In the genomic region with DNA sequence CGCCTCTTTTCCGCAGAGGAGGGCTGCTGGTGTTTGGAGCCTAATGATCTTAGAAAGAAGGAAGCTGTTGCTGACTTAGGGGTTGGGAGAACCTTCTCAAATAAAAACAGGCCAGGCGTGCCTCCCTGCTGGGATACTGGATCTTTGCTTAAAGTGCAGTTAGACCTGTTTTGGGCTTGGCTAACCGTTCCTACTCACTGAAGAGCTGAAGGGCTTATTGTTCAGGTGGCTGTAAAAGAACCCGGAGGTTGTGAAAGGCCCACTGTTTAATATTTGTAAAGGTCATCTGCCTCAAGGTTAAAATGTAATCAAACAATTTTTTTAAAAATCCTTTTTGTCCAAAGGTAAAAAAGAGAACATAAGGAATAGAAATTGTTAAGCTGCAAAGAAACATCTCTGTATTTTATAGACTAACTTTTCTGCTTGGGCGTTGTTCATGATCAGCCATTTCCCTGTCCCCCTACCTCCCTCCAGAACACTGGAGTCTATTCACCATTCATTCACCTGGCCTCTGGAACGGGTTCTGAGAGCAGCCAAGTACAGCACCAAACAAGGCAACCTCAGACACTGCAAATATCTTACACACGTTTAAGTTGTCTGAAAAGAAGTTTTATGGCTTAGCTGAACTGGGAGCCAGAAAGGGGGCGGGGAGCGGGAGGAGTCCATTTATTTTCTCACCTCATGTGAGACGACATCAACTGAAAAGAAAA, we compare ENCODE assay signal across 1 cellular context.
A peak's percentile ranks its signal among the peaks of the same experiment; 100 is the strongest.
TF ChIP-seq lines count a peak whose summit lies in the region.

No MANE protein-coding gene starts in this region.

TF ChIP-seq in HepG2, 621 proteins besides CTCF, POLR2A, EP300 and RAD21 (continued from another document and continues in another):
- TF ChIP-seq ZBTB25 (CRISPR knock-in tag; IDR thresholded peaks at IDR 0.05) (no peak), ZNF264 (CRISPR knock-in tag; IDR thresholded peaks at IDR 0.05) (peak; percentile 71; the same call in 1 of the 2 replicates), RELA (CRISPR knock-in tag; IDR thresholded peaks at IDR 0.05) (no peak), NCOR1 (IDR thresholded peaks at IDR 0.05; ENCODE audit: borderline replicate concordance, low read length) (peak; percentile 62), ZNF383 (CRISPR knock-in tag; IDR thresholded peaks at IDR 0.05; ENCODE audit: borderline replicate concordance) (no peak), ZMYM2 (CRISPR knock-in tag; IDR thresholded peaks at IDR 0.05) (no peak), SALL2 (CRISPR knock-in tag; IDR thresholded peaks at IDR 0.05) (no peak), PCBP1 (IDR thresholded peaks at IDR 0.05; ENCODE audit: borderline replicate concordance, low read depth, low read length) (no peak), ZBTB46 (CRISPR knock-in tag; IDR thresholded peaks at IDR 0.05; ENCODE audit: borderline replicate concordance) (no peak; the same call in 1 of the 2 replicates), ZNF232 (CRISPR knock-in tag; IDR thresholded peaks at IDR 0.05; ENCODE audit: borderline replicate concordance) (no peak), ZNF543 (CRISPR knock-in tag; IDR thresholded peaks at IDR 0.05) (0 out of 2 replicates have a peak, but pooled peaks have one; percentile 27), ZFY (CRISPR knock-in tag; IDR thresholded peaks at IDR 0.05) (peak; percentile 61), TFE3 (CRISPR knock-in tag; IDR thresholded peaks at IDR 0.05) (0 out of 2 replicates have a peak, but pooled peaks have one; percentile 7), SRSF9 (IDR thresholded peaks at IDR 0.05; ENCODE audit: borderline replicate concordance, insufficient read depth, low read depth, low read length, poor library complexity, severe bottlenecking) (no peak), HNRNPUL1 (IDR thresholded peaks at IDR 0.05; ENCODE audit: low read depth, low read length) (no peak), ZNF780A (CRISPR knock-in tag; IDR thresholded peaks at IDR 0.05) (no peak), ZNF17 (CRISPR knock-in tag; IDR thresholded peaks at IDR 0.05) (no peak), ZNF766 (CRISPR knock-in tag; IDR thresholded peaks at IDR 0.05; ENCODE audit: borderline replicate concordance) (no peak), KMT2A (CRISPR knock-in tag; IDR thresholded peaks at IDR 0.05) (no peak), REXO4 (CRISPR knock-in tag; IDR thresholded peaks at IDR 0.05; ENCODE audit: borderline replicate concordance) (no peak), MIER3 (CRISPR knock-in tag; IDR thresholded peaks at IDR 0.05; ENCODE audit: borderline replicate concordance) (peak; percentile 33; the same call in 1 of the 2 replicates), HNRNPK (IDR thresholded peaks at IDR 0.05; ENCODE audit: low read depth, low read length, poor library complexity, severe bottlenecking) (no peak), ZNF709 (CRISPR knock-in tag; IDR thresholded peaks at IDR 0.05) (no peak), NRL (CRISPR knock-in tag; IDR thresholded peaks at IDR 0.05; ENCODE audit: borderline replicate concordance) (no peak), ZFP91 (CRISPR knock-in tag; IDR thresholded peaks at IDR 0.05; ENCODE audit: borderline replicate concordance) (no peak), DNMT3B (CRISPR knock-in tag; conservative IDR thresholded peaks at IDR 0.05) (no peak), ZBTB44 (CRISPR knock-in tag; IDR thresholded peaks at IDR 0.05) (no peak), ZNF616 (CRISPR knock-in tag; IDR thresholded peaks at IDR 0.05; ENCODE audit: low read depth) (no peak), U2AF2 (IDR thresholded peaks at IDR 0.05; ENCODE audit: low read depth, low read length) (no peak), TEAD2 (CRISPR knock-in tag; IDR thresholded peaks at IDR 0.05) (no peak), ELF3 (CRISPR knock-in tag; IDR thresholded peaks at IDR 0.05) (no peak), ZNF652 (CRISPR knock-in tag; IDR thresholded peaks at IDR 0.05; ENCODE audit: borderline replicate concordance, low read depth) (no peak), ATM (IDR thresholded peaks at IDR 0.05; ENCODE audit: borderline replicate concordance) (no peak), MYC (CRISPR knock-in tag; IDR thresholded peaks at IDR 0.05; ENCODE audit: borderline replicate concordance) (no peak), GFI1 (CRISPR knock-in tag; IDR thresholded peaks at IDR 0.05; ENCODE audit: borderline replicate concordance) (no peak), TCF12 (IDR thresholded peaks at IDR 0.05) (no peak), TCF12 (CRISPR knock-in tag; IDR thresholded peaks at IDR 0.05) (0 out of 2 replicates have a peak, but pooled peaks have one; percentile 54), ZFP90 (CRISPR knock-in tag; IDR thresholded peaks at IDR 0.05; ENCODE audit: borderline replicate concordance) (no peak), ZNF605 (CRISPR knock-in tag; IDR thresholded peaks at IDR 0.05) (no peak), POLR2AphosphoS5 (IDR thresholded peaks at IDR 0.05; ENCODE audit: low read depth, low read length) (0 out of 2 replicates have a peak, but pooled peaks have one; percentile 21), GTF3A (CRISPR knock-in tag; conservative IDR thresholded peaks at IDR 0.05) (no peak), TOE1 (CRISPR knock-in tag; IDR thresholded peaks at IDR 0.05) (no peak), ZNF20 (CRISPR knock-in tag; IDR thresholded peaks at IDR 0.05) (no peak), KLF16 (CRISPR knock-in tag; IDR thresholded peaks at IDR 0.05) (peak in 1 of 2 experiments; percentile 21; a peak in 1 of 4 replicates), FOXK2 (IDR thresholded peaks at IDR 0.05) (no peak), SSRP1 (CRISPR knock-in tag; IDR thresholded peaks at IDR 0.05) (no peak; the same call in 1 of the 2 replicates), ZFP36L2 (CRISPR knock-in tag; IDR thresholded peaks at IDR 0.05) (no peak), CEBPB (IDR thresholded peaks at IDR 0.05; ENCODE audit: borderline replicate concordance, low read depth, low read length) (peak; percentile 67; the same call in 1 of the 2 replicates), STAT5B (CRISPR knock-in tag; IDR thresholded peaks at IDR 0.05) (no peak), TSC22D2 (CRISPR knock-in tag; IDR thresholded peaks at IDR 0.05; ENCODE audit: borderline replicate concordance) (no peak), ESRRA (CRISPR knock-in tag; IDR thresholded peaks at IDR 0.05; ENCODE audit: low read depth) (peak; percentile 88; the same call in 1 of the 2 replicates), ARNTL (CRISPR knock-in tag; IDR thresholded peaks at IDR 0.05) (no peak; the same call in 1 of the 2 replicates), AHR (CRISPR knock-in tag; IDR thresholded peaks at IDR 0.05) (no peak)
- TF ChIP-seq, protein P1, sequence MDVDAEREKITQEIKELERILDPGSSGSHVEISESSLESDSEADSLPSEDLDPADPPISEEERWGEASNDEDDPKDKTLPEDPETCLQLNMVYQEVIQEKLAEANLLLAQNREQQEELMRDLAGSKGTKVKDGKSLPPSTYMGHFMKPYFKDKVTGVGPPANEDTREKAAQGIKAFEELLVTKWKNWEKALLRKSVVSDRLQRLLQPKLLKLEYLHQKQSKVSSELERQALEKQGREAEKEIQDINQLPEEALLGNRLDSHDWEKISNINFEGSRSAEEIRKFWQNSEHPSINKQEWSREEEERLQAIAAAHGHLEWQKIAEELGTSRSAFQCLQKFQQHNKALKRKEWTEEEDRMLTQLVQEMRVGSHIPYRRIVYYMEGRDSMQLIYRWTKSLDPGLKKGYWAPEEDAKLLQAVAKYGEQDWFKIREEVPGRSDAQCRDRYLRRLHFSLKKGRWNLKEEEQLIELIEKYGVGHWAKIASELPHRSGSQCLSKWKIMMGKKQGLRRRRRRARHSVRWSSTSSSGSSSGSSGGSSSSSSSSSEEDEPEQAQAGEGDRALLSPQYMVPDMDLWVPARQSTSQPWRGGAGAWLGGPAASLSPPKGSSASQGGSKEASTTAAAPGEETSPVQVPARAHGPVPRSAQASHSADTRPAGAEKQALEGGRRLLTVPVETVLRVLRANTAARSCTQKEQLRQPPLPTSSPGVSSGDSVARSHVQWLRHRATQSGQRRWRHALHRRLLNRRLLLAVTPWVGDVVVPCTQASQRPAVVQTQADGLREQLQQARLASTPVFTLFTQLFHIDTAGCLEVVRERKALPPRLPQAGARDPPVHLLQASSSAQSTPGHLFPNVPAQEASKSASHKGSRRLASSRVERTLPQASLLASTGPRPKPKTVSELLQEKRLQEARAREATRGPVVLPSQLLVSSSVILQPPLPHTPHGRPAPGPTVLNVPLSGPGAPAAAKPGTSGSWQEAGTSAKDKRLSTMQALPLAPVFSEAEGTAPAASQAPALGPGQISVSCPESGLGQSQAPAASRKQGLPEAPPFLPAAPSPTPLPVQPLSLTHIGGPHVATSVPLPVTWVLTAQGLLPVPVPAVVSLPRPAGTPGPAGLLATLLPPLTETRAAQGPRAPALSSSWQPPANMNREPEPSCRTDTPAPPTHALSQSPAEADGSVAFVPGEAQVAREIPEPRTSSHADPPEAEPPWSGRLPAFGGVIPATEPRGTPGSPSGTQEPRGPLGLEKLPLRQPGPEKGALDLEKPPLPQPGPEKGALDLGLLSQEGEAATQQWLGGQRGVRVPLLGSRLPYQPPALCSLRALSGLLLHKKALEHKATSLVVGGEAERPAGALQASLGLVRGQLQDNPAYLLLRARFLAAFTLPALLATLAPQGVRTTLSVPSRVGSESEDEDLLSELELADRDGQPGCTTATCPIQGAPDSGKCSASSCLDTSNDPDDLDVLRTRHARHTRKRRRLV (CRISPR knock-in tag; IDR thresholded peaks at IDR 0.05): no peak
- TF ChIP-seq, protein P2, sequence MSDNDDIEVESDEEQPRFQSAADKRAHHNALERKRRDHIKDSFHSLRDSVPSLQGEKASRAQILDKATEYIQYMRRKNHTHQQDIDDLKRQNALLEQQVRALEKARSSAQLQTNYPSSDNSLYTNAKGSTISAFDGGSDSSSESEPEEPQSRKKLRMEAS (IDR thresholded peaks at IDR 0.05): peak; percentile 38; the same call in 1 of the 2 replicates
- TF ChIP-seq, protein P3, sequence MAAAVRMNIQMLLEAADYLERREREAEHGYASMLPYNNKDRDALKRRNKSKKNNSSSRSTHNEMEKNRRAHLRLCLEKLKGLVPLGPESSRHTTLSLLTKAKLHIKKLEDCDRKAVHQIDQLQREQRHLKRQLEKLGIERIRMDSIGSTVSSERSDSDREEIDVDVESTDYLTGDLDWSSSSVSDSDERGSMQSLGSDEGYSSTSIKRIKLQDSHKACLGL (CRISPR knock-in tag; IDR thresholded peaks at IDR 0.05): no peak
- TF ChIP-seq, protein P4, sequence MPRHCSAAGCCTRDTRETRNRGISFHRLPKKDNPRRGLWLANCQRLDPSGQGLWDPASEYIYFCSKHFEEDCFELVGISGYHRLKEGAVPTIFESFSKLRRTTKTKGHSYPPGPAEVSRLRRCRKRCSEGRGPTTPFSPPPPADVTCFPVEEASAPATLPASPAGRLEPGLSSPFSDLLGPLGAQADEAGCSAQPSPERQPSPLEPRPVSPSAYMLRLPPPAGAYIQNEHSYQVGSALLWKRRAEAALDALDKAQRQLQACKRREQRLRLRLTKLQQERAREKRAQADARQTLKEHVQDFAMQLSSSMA (CRISPR knock-in tag; IDR thresholded peaks at IDR 0.05): no peak
